29 cellular contexts compared by ENCODE assay signal in the genomic region with DNA sequence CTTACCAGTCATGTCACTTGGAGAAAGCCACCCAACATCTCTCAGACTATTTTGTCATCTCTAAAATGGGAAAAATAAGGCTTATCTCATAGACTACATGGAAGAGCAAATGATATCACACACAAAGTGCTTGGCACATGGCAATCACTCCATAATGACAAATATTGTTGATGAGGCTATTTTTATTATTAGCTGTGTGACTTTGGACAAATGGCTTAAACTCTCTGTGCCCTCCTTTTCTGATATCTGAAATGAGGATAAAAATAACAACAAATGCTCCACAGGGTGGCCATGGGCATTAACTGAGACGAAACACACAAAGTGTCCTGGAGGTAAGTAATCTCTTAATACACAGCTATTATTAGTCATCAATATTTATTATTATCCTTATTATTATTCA.
"Had no signal": no experiment of that assay in that cellular context is flagged by ENCODE, and none has a peak within 500 bp of the region (broad histone marks: within the 10 kb centered on the region; RNA-seq: fewer than 3 reads in every experiment).

No MANE protein-coding gene starts in this region.

- H3K4me1 ChIP-seq: colonic mucosa had no signal

- H3K27me3 ChIP-seq: upper lobe of left lung, vagina had no signal

- FAIRE-seq: bronchial epithelial cell, endometrium, islet of Langerhans had no signal

- H3K36me3 ChIP-seq: colonic mucosa, esophagus squamous epithelium, heart right ventricle, thoracic aorta, upper lobe of left lung, vagina, WERI-Rb-1 had no signal

- ATAC-seq: activated CD4-positive, CD25-positive, alpha-beta regulatory T cell treated with anti-CD3 and anti-CD28 coated beads, Interleukin-2, amount 50 U/mL, for 24 hours; naive thymus-derived CD8-positive, alpha-beta T cell; stimulated activated effector memory CD8-positive, alpha-beta T cell treated with anti-CD3 and anti-CD28 coated beads, Interleukin-12 subunit alpha, Interleukin-12 subunit beta, amount 100 ng/mL, for 72 hours; T-helper 17 cell had no signal

- H3K9me3 ChIP-seq: colonic mucosa, esophagus squamous epithelium, heart right ventricle, thoracic aorta, upper lobe of left lung, vagina had no signal

- H3K27ac ChIP-seq: colonic mucosa, epithelial cell of prostate, esophagus squamous epithelium, heart right ventricle, thoracic aorta, vagina, WERI-Rb-1 had no signal

- H3K4me3 ChIP-seq: colonic mucosa, upper lobe of left lung, vagina had no signal

- DNase-seq: activated CD4-positive, alpha-beta T cell treated with anti-CD3 and anti-CD28 coated beads for 48 hours; activated CD4-positive, alpha-beta T cell treated with anti-CD3 and anti-CD28 coated beads, Interleukin-2, amount 50 U/mL, for 48 hours; activated CD8-positive, alpha-beta memory T cell treated with anti-CD3 and anti-CD28 coated beads for 24 hours; activated effector memory CD4-positive, alpha-beta T cell treated with Interleukin-2 at 50 U/mL for 16 hours; activated naive CD4-positive, alpha-beta T cell treated with Interleukin-2 at 50 U/mL for 16 hours; anterior cingulate cortex; cerebellar nuclear complex; colonic mucosa; effector CD8-positive, alpha-beta T cell; esophagus squamous epithelium; foreskin melanocyte; midbrain; naive thymus-derived CD8-positive, alpha-beta T cell; occipital lobe; stimulated activated CD4-positive, alpha-beta T cell treated with anti-CD3 and anti-CD28 coated beads, Interleukin-12 subunit alpha, Interleukin-12 subunit beta, amount 100 ng/mL, for 4 hours; stimulated activated CD4-positive, alpha-beta T cell treated with anti-CD3 and anti-CD28 coated beads, Interleukin-4, amount 100 ng/mL, for 1 hour; T-helper 17 cell; T1000; WERI-Rb-1 had no signal
